ENCODE assay signal across 7 cellular contexts in genomic region chr7:142855401-142855743, GRCh38. TPM values are rescaled to one million over a fixed set of nuclear protein-coding genes. Genes with fewer than 3 reads are reported as not detected.
A peak's percentile ranks its signal among the peaks of the same experiment; 100 is the strongest.
DNase-seq lines count a peak whose midpoint lies in the region; ATAC-seq and TF ChIP-seq lines count a peak whose summit lies in the region.

No MANE protein-coding gene starts in this region.

- H3K9me3 ChIP-seq in SJSA1 (replicated peaks) = no peaks in the 10 kb centered on the region
- H3K9me3 ChIP-seq in skeletal muscle tissue (ENCODE audit: control insufficient read depth in 3 of 3, low read length in 3 of 3) = no peaks in the 10 kb centered on the region

- H3K9ac ChIP-seq in skeletal muscle tissue (ENCODE audit: low read depth in 1 of 3, low read length in 3 of 3) = peak overlapping the region in 2 of 3 donors; percentile 60 to 71

- no peaks in the 10 kb centered on the region for H4K20me1 ChIP-seq in GM23338 (replicated peaks; ENCODE audit: insufficient read depth)

- H3K27ac ChIP-seq in GM23338 (ENCODE audit: low read depth) (no peak overlapping the region), SJSA1 (no peak overlapping the region), skeletal muscle tissue (ENCODE audit: low read depth, low read length) (no peak overlapping the region)

- peak; percentile 56 for DNase-seq in GM23338 (ENCODE audit: low spot score)
- no peak for DNase-seq in SJSA1 (ENCODE audit: low read depth in 1 of 2, low spot score in 2 of 2)
- peak in 1 of 2 donors; percentile 23 for DNase-seq in foreskin fibroblast
- DNase-seq in posterior cingulate gyrus = no peak
- DNase-seq in foreskin melanocyte = no peak
- no peak for DNase-seq in SK-N-DZ (ENCODE audit: low spot score)

- H3K36me3 ChIP-seq in GM23338 (ENCODE audit: insufficient read depth) (no peaks in the 10 kb centered on the region), SJSA1 (no peaks in the 10 kb centered on the region), skeletal muscle tissue (ENCODE audit: control insufficient read depth in 3 of 3, insufficient read depth in 3 of 3, low read length in 3 of 3) (no peaks in the 10 kb centered on the region)

- H3K4me1 ChIP-seq in GM23338 (ENCODE audit: insufficient read depth) (peaks cover 13% of the 10 kb centered on the region), SJSA1 (replicated peaks) (peaks cover 7% of the 10 kb centered on the region), skeletal muscle tissue (ENCODE audit: control insufficient read depth in 3 of 3, insufficient read depth in 3 of 3, low read length in 3 of 3) (peaks cover 12 to 27% (median 20%) of the 10 kb centered on the region in 3 donors)

- peak; percentile 52 for ATAC-seq in GM23338

- peaks cover 20% of the 10 kb centered on the region for H3K4me1 Mint-ChIP-seq in GM23338

- peaks cover 11% of the 10 kb centered on the region for H3K27me3 ChIP-seq in GM23338 (ENCODE audit: insufficient read depth)
- peaks cover 30% of the 10 kb centered on the region for H3K27me3 ChIP-seq in SJSA1 (replicated peaks)
- peaks cover 0 to under 1% (median 0%) of the 10 kb centered on the region in 3 donors for H3K27me3 ChIP-seq in skeletal muscle tissue (ENCODE audit: control insufficient read depth in 3 of 3, insufficient read depth in 3 of 3, low read length in 3 of 3)

- intact Hi-C loops in posterior cingulate gyrus (cut with DNase I) = loop anchor here (2.0 kb wide), 1 partner anchor 147 kb away; no protein-coding TSS in a partner anchor

- H3K4me2 ChIP-seq in GM23338 = peak overlapping the region; percentile 93

- peak overlapping the region; percentile 78 for H3K4me3 Mint-ChIP-seq in GM23338

- peaks cover 12% of the 10 kb centered on the region for H3K27me3 Mint-ChIP-seq in GM23338 (ENCODE audit: insufficient read depth, low read depth, poor library complexity)

- H3K79me2 ChIP-seq in GM23338 (replicated peaks; ENCODE audit: insufficient read depth) = no peaks in the 10 kb centered on the region

- H3K9me2 ChIP-seq in GM23338 (ENCODE audit: insufficient read depth) = no peaks in the 10 kb centered on the region

- no peak overlapping the region for H3K27ac Mint-ChIP-seq in GM23338

- no peaks in the 10 kb centered on the region; the same call in 2 of the 3 replicates for H3K9me3 Mint-ChIP-seq in GM23338

- no peaks in the 10 kb centered on the region for H3K36me3 Mint-ChIP-seq in GM23338 (ENCODE audit: low read depth)

- no peaks in the 10 kb centered on the region for H3F3A ChIP-seq in GM23338 (replicated peaks; ENCODE audit: low read depth)

- peak overlapping the region; percentile 97 for H2AFZ ChIP-seq in GM23338

- H3K4me3 ChIP-seq in GM23338 = peak overlapping the region; percentile 94
- H3K4me3 ChIP-seq in SJSA1 = peak overlapping the region; percentile 57
- H3K4me3 ChIP-seq in foreskin fibroblast (ENCODE audit: low read depth in 1 of 2, low read length in 2 of 2) = peak overlapping the region; percentile 69 to 79
- H3K4me3 ChIP-seq in skeletal muscle tissue (ENCODE audit: low read length in 3 of 3) = peak overlapping the region; percentile 65 to 92 (median 66)

- no peak for TF ChIP-seq CTCF in GM23338 (conservative IDR thresholded peaks at IDR 0.05; ENCODE audit: low read depth in 2 of 2)
- TF ChIP-seq CTCF in foreskin fibroblast (IDR thresholded peaks at IDR 0.05; ENCODE audit: low read depth, low read length) = peak; percentile 3

TF ChIP-seq in GM23338, 12 proteins besides CTCF, POLR2A, EP300 and RAD21:
- no peak for TF ChIP-seq ZNF331 (CRISPR knock-in tag; IDR thresholded peaks at IDR 0.05; ENCODE audit: low read depth)
- TF ChIP-seq STAT1 (IDR thresholded peaks at IDR 0.05; ENCODE audit: unreplicated experiment) = no peak
- TF ChIP-seq, protein P1, sequence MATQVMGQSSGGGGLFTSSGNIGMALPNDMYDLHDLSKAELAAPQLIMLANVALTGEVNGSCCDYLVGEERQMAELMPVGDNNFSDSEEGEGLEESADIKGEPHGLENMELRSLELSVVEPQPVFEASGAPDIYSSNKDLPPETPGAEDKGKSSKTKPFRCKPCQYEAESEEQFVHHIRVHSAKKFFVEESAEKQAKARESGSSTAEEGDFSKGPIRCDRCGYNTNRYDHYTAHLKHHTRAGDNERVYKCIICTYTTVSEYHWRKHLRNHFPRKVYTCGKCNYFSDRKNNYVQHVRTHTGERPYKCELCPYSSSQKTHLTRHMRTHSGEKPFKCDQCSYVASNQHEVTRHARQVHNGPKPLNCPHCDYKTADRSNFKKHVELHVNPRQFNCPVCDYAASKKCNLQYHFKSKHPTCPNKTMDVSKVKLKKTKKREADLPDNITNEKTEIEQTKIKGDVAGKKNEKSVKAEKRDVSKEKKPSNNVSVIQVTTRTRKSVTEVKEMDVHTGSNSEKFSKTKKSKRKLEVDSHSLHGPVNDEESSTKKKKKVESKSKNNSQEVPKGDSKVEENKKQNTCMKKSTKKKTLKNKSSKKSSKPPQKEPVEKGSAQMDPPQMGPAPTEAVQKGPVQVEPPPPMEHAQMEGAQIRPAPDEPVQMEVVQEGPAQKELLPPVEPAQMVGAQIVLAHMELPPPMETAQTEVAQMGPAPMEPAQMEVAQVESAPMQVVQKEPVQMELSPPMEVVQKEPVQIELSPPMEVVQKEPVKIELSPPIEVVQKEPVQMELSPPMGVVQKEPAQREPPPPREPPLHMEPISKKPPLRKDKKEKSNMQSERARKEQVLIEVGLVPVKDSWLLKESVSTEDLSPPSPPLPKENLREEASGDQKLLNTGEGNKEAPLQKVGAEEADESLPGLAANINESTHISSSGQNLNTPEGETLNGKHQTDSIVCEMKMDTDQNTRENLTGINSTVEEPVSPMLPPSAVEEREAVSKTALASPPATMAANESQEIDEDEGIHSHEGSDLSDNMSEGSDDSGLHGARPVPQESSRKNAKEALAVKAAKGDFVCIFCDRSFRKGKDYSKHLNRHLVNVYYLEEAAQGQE (IDR thresholded peaks at IDR 0.05; ENCODE audit: unreplicated experiment) = no peak
- no peak for TF ChIP-seq CREB1 (CRISPR knock-in tag; IDR thresholded peaks at IDR 0.05; ENCODE audit: low read depth)
- TF ChIP-seq JUNB (IDR thresholded peaks at IDR 0.05; ENCODE audit: unreplicated experiment) = no peak

RNA-seq across cellular contexts. Expression of gene EPHB6, which starts 0.5 kb away (rescaled TPM):
- 18.1 and 20.8 TPM in 2 replicates for total RNA-seq in GM23338 (2014; rRNA removed; shearing (Covaris generic))
- 27.5 and 33.2 TPM in 2 replicates for polyA plus RNA-seq in GM23338 (2016; fragmentation: Nextera tagmentation; extraction: Ambion mirVana)
- 0.82 TPM in 1 of 2 replicates, not detected in the other for total RNA-seq in SJSA1 (2014; rRNA removed; shearing (Covaris generic))
- total RNA-seq in skeletal muscle tissue = 1.0 TPM
- 0.05 and 0.17 TPM in 2 replicates for polyA plus RNA-seq in SK-N-DZ (2014; cell fraction: cytosol; rRNA removed)
- 0.09 and 0.41 TPM in 2 replicates for polyA plus RNA-seq in SK-N-DZ (2014; cell fraction: nucleus; rRNA removed)

RNA-seq across cellular contexts. Expression of gene TRPV6, which starts 30.2 kb away (rescaled TPM):
- total RNA-seq in GM23338 (2014; rRNA removed; shearing (Covaris generic)) = 0.43 and 0.80 TPM in 2 replicates
- polyA plus RNA-seq in GM23338 (2016; fragmentation: Nextera tagmentation; extraction: Ambion mirVana) = 0.08 and 0.17 TPM in 2 replicates
- total RNA-seq in SJSA1 (2014; rRNA removed; shearing (Covaris generic)) = under 0.01 TPM in 1 of 2 replicates, not detected in the other
- not detected for total RNA-seq in skeletal muscle tissue
- not detected in 2 replicates for polyA plus RNA-seq in SK-N-DZ (2014; cell fraction: cytosol; rRNA removed)
- polyA plus RNA-seq in SK-N-DZ (2014; cell fraction: nucleus; rRNA removed) = not detected in 2 replicates
